ENCODE assay signal across 1 cellular context in the genomic region with DNA sequence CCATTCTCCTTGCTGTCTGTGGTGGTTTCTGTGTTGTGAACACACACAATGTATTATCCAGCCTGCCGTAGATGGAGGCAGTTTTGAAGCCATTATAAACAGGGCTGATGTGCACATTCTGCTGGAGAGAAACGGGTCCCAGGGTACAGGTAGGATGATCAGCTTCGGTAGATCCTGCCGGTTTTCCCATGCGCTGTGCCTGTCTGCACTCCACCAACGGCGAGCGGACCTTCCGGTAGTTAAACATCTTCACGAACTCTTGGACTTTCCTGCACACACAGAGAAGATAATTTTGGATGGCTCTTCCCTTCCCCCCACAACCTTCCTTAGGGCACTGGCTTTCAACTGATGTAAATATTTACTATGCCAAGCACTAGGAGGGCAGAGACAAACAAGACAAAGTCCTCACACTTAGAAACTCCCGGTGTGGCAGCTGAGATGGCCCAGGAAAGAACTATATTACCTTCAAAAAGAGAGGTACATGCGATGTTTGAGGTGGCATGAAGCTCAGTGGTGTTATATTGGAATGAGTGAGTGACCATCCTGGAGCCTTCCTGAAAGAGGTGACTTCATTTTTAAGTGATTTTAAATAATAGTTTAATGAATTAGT.
TF ChIP-seq lines count a peak whose summit lies in the region.

No MANE protein-coding gene starts in this region.

TF ChIP-seq in K562, 482 proteins besides CTCF, POLR2A, EP300 and RAD21:
- TF ChIP-seq ZFPM2 (CRISPR knock-in tag; IDR thresholded peaks at IDR 0.05) = no peak
- 0 out of 2 replicates have a peak, but pooled peaks have one; percentile 17 for TF ChIP-seq MAX (CRISPR knock-in tag; IDR thresholded peaks at IDR 0.05)
- no peak for TF ChIP-seq ARID1B (IDR thresholded peaks at IDR 0.05)
- TF ChIP-seq, protein P1, sequence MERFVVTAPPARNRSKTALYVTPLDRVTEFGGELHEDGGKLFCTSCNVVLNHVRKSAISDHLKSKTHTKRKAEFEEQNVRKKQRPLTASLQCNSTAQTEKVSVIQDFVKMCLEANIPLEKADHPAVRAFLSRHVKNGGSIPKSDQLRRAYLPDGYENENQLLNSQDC (CRISPR knock-in tag; IDR thresholded peaks at IDR 0.05) = no peak
- peak; percentile 45 for TF ChIP-seq KDM5B (IDR thresholded peaks at IDR 0.05; ENCODE audit: insufficient replicate concordance, low read depth, low read length)
- no peak for TF ChIP-seq DIDO1 (tag; IDR thresholded peaks at IDR 0.05; ENCODE audit: low read depth)
- TF ChIP-seq ZNF699 (CRISPR knock-in tag; IDR thresholded peaks at IDR 0.05; ENCODE audit: insufficient replicate concordance) = no peak
- TF ChIP-seq ZNF551 (CRISPR knock-in tag; IDR thresholded peaks at IDR 0.05) = no peak
- TF ChIP-seq ZFP36 (IDR thresholded peaks at IDR 0.05; ENCODE audit: low read depth, low read length, partially characterized antibody) = peak; percentile 1
- no peak for TF ChIP-seq ZNF263 (CRISPR knock-in tag; IDR thresholded peaks at IDR 0.05; ENCODE audit: borderline replicate concordance)
- no peak for TF ChIP-seq RBM34 (IDR thresholded peaks at IDR 0.05; ENCODE audit: borderline replicate concordance, insufficient read depth, low read length)
- TF ChIP-seq, protein P2, sequence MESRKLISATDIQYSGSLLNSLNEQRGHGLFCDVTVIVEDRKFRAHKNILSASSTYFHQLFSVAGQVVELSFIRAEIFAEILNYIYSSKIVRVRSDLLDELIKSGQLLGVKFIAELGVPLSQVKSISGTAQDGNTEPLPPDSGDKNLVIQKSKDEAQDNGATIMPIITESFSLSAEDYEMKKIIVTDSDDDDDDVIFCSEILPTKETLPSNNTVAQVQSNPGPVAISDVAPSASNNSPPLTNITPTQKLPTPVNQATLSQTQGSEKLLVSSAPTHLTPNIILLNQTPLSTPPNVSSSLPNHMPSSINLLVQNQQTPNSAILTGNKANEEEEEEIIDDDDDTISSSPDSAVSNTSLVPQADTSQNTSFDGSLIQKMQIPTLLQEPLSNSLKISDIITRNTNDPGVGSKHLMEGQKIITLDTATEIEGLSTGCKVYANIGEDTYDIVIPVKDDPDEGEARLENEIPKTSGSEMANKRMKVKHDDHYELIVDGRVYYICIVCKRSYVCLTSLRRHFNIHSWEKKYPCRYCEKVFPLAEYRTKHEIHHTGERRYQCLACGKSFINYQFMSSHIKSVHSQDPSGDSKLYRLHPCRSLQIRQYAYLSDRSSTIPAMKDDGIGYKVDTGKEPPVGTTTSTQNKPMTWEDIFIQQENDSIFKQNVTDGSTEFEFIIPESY (CRISPR knock-in tag; IDR thresholded peaks at IDR 0.05) = no peak
- TF ChIP-seq ZFX (CRISPR knock-in tag; IDR thresholded peaks at IDR 0.05) = 0 out of 2 replicates have a peak, but pooled peaks have one; percentile 30
